ENCODE assay signal across 7 cellular contexts in the genomic region with DNA sequence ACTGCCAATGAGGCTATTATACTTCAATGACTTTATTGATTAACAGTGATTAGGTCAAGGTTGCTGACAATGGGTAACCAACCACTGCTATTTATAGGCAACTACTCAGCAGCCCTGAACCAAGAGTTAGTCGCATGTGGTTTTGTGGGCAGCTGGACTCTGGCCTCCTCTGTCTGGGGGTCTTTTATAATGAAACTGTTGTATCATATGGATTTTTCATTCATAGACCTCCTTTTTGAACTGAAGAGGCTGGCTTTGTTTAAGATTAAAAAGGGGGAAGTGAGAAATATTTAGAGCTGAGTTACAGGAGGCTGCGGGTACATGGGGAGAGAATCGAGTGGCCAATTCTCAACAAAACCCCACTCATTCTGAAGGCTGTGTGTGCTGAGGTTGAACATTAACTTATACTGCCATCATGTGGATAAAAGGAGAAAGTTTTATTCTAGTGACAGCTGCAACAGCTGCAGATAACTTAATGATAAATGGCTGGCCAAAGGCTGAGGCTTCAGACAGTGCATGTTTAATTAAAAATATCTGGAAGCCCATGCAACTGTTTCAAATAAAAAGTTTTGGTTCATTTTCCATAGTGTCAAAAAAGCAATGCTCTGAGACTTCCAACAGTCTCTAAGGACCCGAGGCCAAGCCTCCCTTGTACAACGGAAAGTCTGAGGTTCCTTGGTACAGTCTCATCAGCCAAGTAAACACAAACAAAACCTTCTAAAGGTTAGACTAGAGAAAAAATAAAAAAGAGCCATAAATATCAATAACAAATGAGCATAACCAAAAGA.
DNase-seq lines count a peak whose midpoint lies in the region; ATAC-seq, FAIRE-seq and TF ChIP-seq lines count a peak whose summit lies in the region.

No MANE protein-coding gene starts in this region.

- DNase-seq in GM12865 (ENCODE audit: low read depth) (peak; percentile 57), RCC 7860 (ENCODE audit: low spot score) (peak; percentile 58), foreskin keratinocyte (peak in 1 of 2 donors; percentile 49), urothelium cell line (ENCODE audit: low spot score) (peak; percentile 62)
- no peak for DNase-seq in NK-92 treated with Interleukin-12 subunit alpha and Interleukin-12 subunit beta, amount 100 ng/mL, for 24 hours (lab: John Stamatoyannopoulos, UW)

- no peak overlapping the region for H3K4me3 ChIP-seq in GM12865 (ENCODE audit: low read depth, low read length)

- H3K27ac ChIP-seq in foreskin keratinocyte: no peak overlapping the region

- H3K4me1 ChIP-seq in foreskin keratinocyte: peaks cover 8% of the 10 kb centered on the region

- peak; percentile 73 for FAIRE-seq in RCC 7860 (lab: Jason Lieb, UNC)
- no peak for FAIRE-seq in urothelium cell line (lab: Jason Lieb, UNC)

- ATAC-seq in GM21515 (IDR thresholded peaks at IDR 0.05; ENCODE audit: unreplicated experiment): peak; percentile 93
- peak; percentile 81 for ATAC-seq in HG03558 (IDR thresholded peaks at IDR 0.05; ENCODE audit: extremely low read depth, unreplicated experiment)
- peak; percentile 73 for ATAC-seq in foreskin keratinocyte

- TF ChIP-seq CTCF in GM12865 (IDR thresholded peaks at IDR 0.05; ENCODE audit: insufficient read depth, low read depth, low read length, missing control alignments): peak; percentile 27
- TF ChIP-seq CTCF in foreskin keratinocyte (conservative IDR thresholded peaks at IDR 0.05): peak; percentile 68

- peaks cover 3% of the 10 kb centered on the region for H3K27me3 ChIP-seq in foreskin keratinocyte
